12 cellular contexts compared by ENCODE assay signal in the genomic region with DNA sequence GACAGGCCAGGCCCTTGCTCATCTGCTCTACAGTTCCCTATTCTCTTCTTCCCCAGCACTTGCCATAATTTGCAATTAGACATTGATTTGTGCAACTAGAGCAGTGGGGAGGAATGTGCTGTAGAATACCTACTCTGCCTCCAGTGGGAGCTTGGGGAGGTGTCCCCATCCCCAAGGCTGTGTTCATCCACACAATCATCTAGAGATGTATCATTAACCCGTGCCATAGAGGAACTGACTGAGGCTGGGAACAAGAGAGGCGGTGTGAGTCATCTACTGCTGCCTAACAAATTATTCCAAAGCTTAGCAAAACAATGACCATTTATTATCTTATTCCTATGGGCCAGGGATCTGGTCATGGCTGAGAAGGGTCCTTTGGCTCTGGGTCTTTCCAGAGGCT.
DNase-seq lines count a peak whose midpoint lies in the region; ATAC-seq lines count a peak whose summit lies in the region.
"Had no signal": no experiment of that assay in that cellular context is flagged by ENCODE, and none has a peak within 500 bp of the region (broad histone marks: within the 10 kb centered on the region; RNA-seq: fewer than 3 reads in every experiment).

No MANE protein-coding gene starts in this region.

- H3K27ac Mint-ChIP-seq in stimulated activated naive CD8-positive, alpha-beta T cell treated with anti-CD3 and anti-CD28 coated beads, Interleukin-15, amount 100 ng/mL, for 72 hours, result peak overlapping the region in 1 of 2 donors; percentile 34
- peak overlapping the region; percentile 56 for H3K27ac Mint-ChIP-seq in dendritic cell treated with granulocyte-macrophage colony-stimulating factor and Interleukin-4, amounts not matched to agents 40 ng/mL and 50 ng/mL, for 4 days

- no peaks in the 10 kb centered on the region for H3K9me3 Mint-ChIP-seq in stimulated activated naive CD8-positive, alpha-beta T cell treated with anti-CD3 and anti-CD28 coated beads, Interleukin-15, amount 100 ng/mL, for 72 hours
- no peaks in the 10 kb centered on the region for H3K9me3 Mint-ChIP-seq in dendritic cell treated with granulocyte-macrophage colony-stimulating factor and Interleukin-4, amounts not matched to agents 40 ng/mL and 50 ng/mL, for 4 days

- H3K4me3 Mint-ChIP-seq in stimulated activated naive CD8-positive, alpha-beta T cell treated with anti-CD3 and anti-CD28 coated beads, Interleukin-15, amount 100 ng/mL, for 72 hours, result no peak overlapping the region
- no peak overlapping the region for H3K4me3 Mint-ChIP-seq in dendritic cell treated with granulocyte-macrophage colony-stimulating factor and Interleukin-4, amounts not matched to agents 40 ng/mL and 50 ng/mL, for 4 days

- ATAC-seq in stimulated activated naive CD8-positive, alpha-beta T cell treated with anti-CD3 and anti-CD28 coated beads, Interleukin-15, Interleukin-2, amounts not matched to agents 100 U/mL and 50 U/mL, for 24 hours, result peak; percentile 51
- no peak for ATAC-seq in stimulated activated naive CD8-positive, alpha-beta T cell treated with anti-CD3 and anti-CD28 coated beads, Interleukin-15, amount 100 ng/mL, for 72 hours
- no peak for ATAC-seq in GM18517 (IDR thresholded peaks at IDR 0.05; ENCODE audit: unreplicated experiment)

- H3K27me3 Mint-ChIP-seq in stimulated activated naive CD8-positive, alpha-beta T cell treated with anti-CD3 and anti-CD28 coated beads, Interleukin-15, amount 100 ng/mL, for 72 hours, result peaks cover 31% of the 10 kb centered on the region
- peaks cover 25% of the 10 kb centered on the region for H3K27me3 Mint-ChIP-seq in dendritic cell treated with granulocyte-macrophage colony-stimulating factor and Interleukin-4, amounts not matched to agents 40 ng/mL and 50 ng/mL, for 4 days

- intact Hi-C loops in dendritic cell treated with granulocyte-macrophage colony-stimulating factor and Interleukin-4, amounts not matched to agents 40 ng/mL and 50 ng/mL, for 4 days (cut with micrococcal nuclease), result no loop called here

- no peak for DNase-seq in stimulated activated naive CD8-positive, alpha-beta T cell treated with anti-CD3 and anti-CD28 coated beads, Interleukin-15, Interleukin-2, amounts not matched to agents 100 U/mL and 50 U/mL, for 24 hours
- DNase-seq in stimulated activated naive CD8-positive, alpha-beta T cell treated with anti-CD3 and anti-CD28 coated beads, Interleukin-15, amount 100 ng/mL, for 72 hours, result no peak
- DNase-seq in RKO (ENCODE audit: low spot score), result peak; percentile 63
- no peak for DNase-seq in stimulated activated CD4-positive, alpha-beta T cell treated with anti-CD3 and anti-CD28 coated beads, Interleukin-1b, Interleukin-23, amount 100 ng/mL, for 48 hours
- DNase-seq in iPS-NIHi11 (ENCODE audit: low spot score), result no peak
- no peak for DNase-seq in hippocampal formation (lab: John Stamatoyannopoulos, UW)
- DNase-seq: C1 segment of cervical spinal cord, kidney, NCI-H510A treated with DMSO at 0.1 percent for 48 hours, T1000 had no signal

- no peaks in the 10 kb centered on the region for H3K36me3 Mint-ChIP-seq in dendritic cell treated with granulocyte-macrophage colony-stimulating factor and Interleukin-4, amounts not matched to agents 40 ng/mL and 50 ng/mL, for 4 days (ENCODE audit: low read depth)

- H3K4me1 Mint-ChIP-seq in stimulated activated naive CD8-positive, alpha-beta T cell treated with anti-CD3 and anti-CD28 coated beads, Interleukin-15, amount 100 ng/mL, for 72 hours, result peaks cover 32% of the 10 kb centered on the region
- peaks cover 21% of the 10 kb centered on the region for H3K4me1 Mint-ChIP-seq in dendritic cell treated with granulocyte-macrophage colony-stimulating factor and Interleukin-4, amounts not matched to agents 40 ng/mL and 50 ng/mL, for 4 days (ENCODE audit: low read depth)
